1 cellular context compared by ENCODE assay signal in genomic region chr11:120108154-120108784, GRCh38.
TF ChIP-seq lines count a peak whose summit lies in the region.

No MANE protein-coding gene starts in this region.

TF ChIP-seq in GM12878, 131 proteins besides CTCF, POLR2A, EP300 and RAD21 (continued from another document):
- TF ChIP-seq BCL3 (IDR thresholded peaks at IDR 0.05; ENCODE audit: borderline replicate concordance, insufficient read depth, low read depth, low read length, poor library complexity, severe bottlenecking) (no peak), ZNF274 (IDR thresholded peaks at IDR 0.05; ENCODE audit: insufficient read depth, insufficient read length) (no peak), NRF1 (conservative IDR thresholded peaks at IDR 0.05; ENCODE audit: low read depth, low read length) (no peak; the same call in 1 of the 2 replicates)
